10 cellular contexts compared by ENCODE assay signal in the genomic region with DNA sequence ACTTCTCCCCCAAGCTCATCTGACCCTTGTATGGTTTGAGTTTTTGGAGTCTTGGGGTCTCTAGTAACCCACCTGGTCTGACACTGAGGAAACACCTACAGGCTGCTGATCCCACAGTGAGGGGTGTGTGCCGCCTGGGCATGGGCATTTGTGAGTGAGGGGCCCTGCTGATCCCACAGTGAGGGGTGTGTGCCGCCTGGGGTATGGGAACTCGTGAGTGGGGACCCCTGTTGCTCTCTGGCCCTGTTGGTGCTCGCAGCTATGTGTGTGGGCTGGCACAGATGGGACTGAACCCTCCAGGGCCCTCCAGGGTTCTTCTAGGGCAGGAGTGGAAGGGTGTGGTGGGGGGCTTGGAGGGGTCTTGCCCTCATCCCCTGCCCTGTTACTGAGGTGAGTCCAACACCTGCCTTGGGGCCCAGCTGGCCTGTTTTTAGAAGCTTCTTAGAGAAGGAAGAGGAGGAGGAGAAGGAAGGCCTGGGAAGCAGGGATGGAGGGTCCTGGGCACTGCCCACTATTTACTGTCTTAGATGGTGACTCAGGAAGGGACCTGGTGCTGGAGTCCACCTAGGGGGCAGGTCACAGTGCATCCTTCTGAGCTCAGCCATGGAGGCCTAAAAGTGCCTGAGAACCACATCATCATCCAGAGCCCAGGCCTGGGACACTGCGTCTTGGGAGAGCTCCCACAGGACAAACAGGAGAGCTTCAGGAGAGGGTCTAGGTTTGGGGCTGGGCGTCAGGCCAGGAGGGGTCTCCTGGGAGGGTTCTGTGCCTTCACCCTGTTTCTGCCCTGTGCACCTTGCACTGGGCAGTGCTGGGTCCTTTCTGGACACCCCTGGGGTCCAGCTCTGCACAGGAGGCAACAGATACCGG. TPM values are rescaled to one million over a fixed set of nuclear protein-coding genes. Genes with fewer than 3 reads are reported as not detected.
"Had no signal": no experiment of that assay in that cellular context is flagged by ENCODE, and none has a peak within 500 bp of the region (broad histone marks: within the 10 kb centered on the region; RNA-seq: fewer than 3 reads in every experiment).

No MANE protein-coding gene starts in this region.

- ATAC-seq: HCT116, HepG2 had no signal

- H3K9me3 ChIP-seq: HAP-1 had no signal

- H3K27me3 Mint-ChIP-seq: IgD-negative memory B cell had no signal

- DNase-seq: GM23248, GOT3, H7, HFFc6 had no signal

- H3K36me3 ChIP-seq: HAP-1 had no signal

- H3K4me1 ChIP-seq: HAP-1 had no signal

- H3K27ac Mint-ChIP-seq: HFFc6, IgD-negative memory B cell had no signal

- H3K4me1 Mint-ChIP-seq: IgD-negative memory B cell had no signal

- H3K4me3 ChIP-seq: GM23248, HAP-1 had no signal

- H3K4me3 Mint-ChIP-seq: HFFc6, IgD-negative memory B cell had no signal

- H3K27ac ChIP-seq: GM23248, HL-60 had no signal

- H3K36me3 Mint-ChIP-seq: IgD-negative memory B cell had no signal

RNA-seq across cellular contexts. Expression of a gene that starts 36.2 kb away (rescaled TPM):
- total RNA-seq: GM23248, H7, HepG2, HFFc6, HT1080 had no signal
- polyA plus RNA-seq: GM23248, HepG2, IgD-negative memory B cell had no signal
